In the genomic region with DNA sequence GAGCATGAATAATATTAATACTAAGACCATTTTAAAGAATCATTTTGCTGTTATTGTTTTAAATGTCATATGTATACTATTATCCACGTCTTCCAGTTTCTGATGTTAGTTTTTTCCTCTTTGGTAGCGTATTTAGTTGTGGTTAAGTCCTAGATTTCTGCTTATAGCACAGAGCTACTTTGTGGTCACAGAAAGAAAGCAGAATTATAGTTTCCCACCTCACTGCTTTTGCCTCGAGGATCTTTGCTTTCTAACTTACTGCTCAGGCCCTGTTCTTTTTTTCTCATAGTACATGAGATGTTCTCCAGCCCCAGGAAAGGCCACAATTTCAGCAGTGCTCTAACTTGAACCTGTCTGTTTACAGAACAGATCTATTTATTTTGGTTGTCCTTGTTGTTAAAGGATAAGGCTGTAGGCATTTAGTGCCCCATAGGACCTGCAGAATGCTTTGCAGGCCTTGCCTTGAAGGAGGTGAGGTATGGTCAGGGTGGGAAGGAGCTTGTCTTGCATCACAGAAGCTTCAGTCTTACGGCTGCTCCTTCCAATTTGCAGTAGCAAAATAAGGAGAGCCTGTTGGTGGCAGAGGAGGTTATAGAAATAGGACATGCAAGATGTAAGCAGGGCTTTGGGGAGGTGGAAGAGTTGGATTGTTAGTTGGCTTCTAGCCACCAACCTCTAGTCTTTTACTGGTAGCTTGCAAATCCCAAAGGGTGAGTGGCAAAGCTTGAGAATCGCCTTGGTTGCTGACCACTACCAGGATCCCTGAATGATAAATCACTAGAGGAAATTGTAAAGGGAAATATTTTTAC, we compare ENCODE assay signal across 14 cellular contexts.
DNase-seq lines count a peak whose midpoint lies in the region; ATAC-seq and TF ChIP-seq lines count a peak whose summit lies in the region.
"Had no signal": no experiment of that assay in that cellular context is flagged by ENCODE, and none has a peak within 500 bp of the region (broad histone marks: within the 10 kb centered on the region; RNA-seq: fewer than 3 reads in every experiment).

No MANE protein-coding gene starts in this region.

- no peaks in the 10 kb centered on the region for H3K9me3 ChIP-seq in Caco-2
- H3K9me3 ChIP-seq in Karpas-422 (ENCODE audit: low read length): no peaks in the 10 kb centered on the region
- no peaks in the 10 kb centered on the region for H3K9me3 ChIP-seq in neural progenitor cell (ENCODE audit: low read depth)
- H3K9me3 ChIP-seq in SK-N-SH: no peaks in the 10 kb centered on the region

- no peak for TF ChIP-seq EP300 in SK-N-SH (IDR thresholded peaks at IDR 0.05; ENCODE audit: borderline replicate concordance in 1 of 2, low read depth in 1 of 2, low read length in 1 of 2)

- H3K79me2 ChIP-seq in Karpas-422 (ENCODE audit: low read length) (peaks cover 93% of the 10 kb centered on the region), neural progenitor cell (ENCODE audit: low read depth) (peaks cover 10% of the 10 kb centered on the region), SK-N-SH (ENCODE audit: insufficient read depth) (peaks cover 58% of the 10 kb centered on the region; the same call in 1 of the 2 replicates)

- H3K4me1 ChIP-seq in Caco-2 (peaks cover 52% of the 10 kb centered on the region), Karpas-422 (ENCODE audit: low read length) (peaks cover 96% of the 10 kb centered on the region), neural progenitor cell (peaks cover 61% of the 10 kb centered on the region), SK-N-SH (ENCODE audit: control insufficient read depth in 1 of 2, insufficient read depth in 2 of 2, low read depth in 1 of 2, low read length in 1 of 2) (peaks cover 25 to 59% of the 10 kb centered on the region in 2 experiments)

- TF ChIP-seq CTCF in Caco-2 (IDR thresholded peaks at IDR 0.05; ENCODE audit: insufficient read depth in 1 of 2, low read depth in 1 of 2, low read length in 1 of 2, severe bottlenecking in 1 of 2, unreplicated experiment in 1 of 2) (no peak), neural progenitor cell (IDR thresholded peaks at IDR 0.05) (no peak), SK-N-SH (IDR thresholded peaks at IDR 0.05) (no peak)

- peak; percentile 47 for ATAC-seq in GM21367 (IDR thresholded peaks at IDR 0.05; ENCODE audit: unreplicated experiment)
- ATAC-seq: activated CD8-positive, alpha-beta memory T cell treated with anti-CD3 and anti-CD28 coated beads, Interleukin-2, amount 10 ng/mL, durations not matched to agents 7 days and 5 days; T-helper 17 cell had no signal

- H3K4me3 ChIP-seq in Caco-2 (ENCODE audit: low read depth, low read length): no peak overlapping the region
- H3K4me3 ChIP-seq in Karpas-422 (ENCODE audit: low read length): peak overlapping the region; percentile 42; the same call in 1 of the 2 replicates
- H3K4me3 ChIP-seq in neural progenitor cell: no peak overlapping the region
- no peak overlapping the region for H3K4me3 ChIP-seq in SK-N-SH (ENCODE audit: low read depth in 2 of 2, low read length in 1 of 2)

- no peak overlapping the region for H2AFZ ChIP-seq in Karpas-422 (ENCODE audit: low read length)
- H2AFZ ChIP-seq in neural progenitor cell (replicated peaks): no peak overlapping the region
- no peak overlapping the region for H2AFZ ChIP-seq in SK-N-SH (ENCODE audit: low read depth)

- H3K9me3 Mint-ChIP-seq in Caco-2 (ENCODE audit: unreplicated experiment): no peaks in the 10 kb centered on the region
- no peaks in the 10 kb centered on the region for H3K9me3 Mint-ChIP-seq in neural progenitor cell

- peak overlapping the region; percentile 56; the same call in 1 of the 2 replicates for H3K9ac ChIP-seq in Karpas-422 (ENCODE audit: low read length)
- H3K9ac ChIP-seq in neural progenitor cell: no peak overlapping the region
- H3K9ac ChIP-seq in SK-N-SH: no peak overlapping the region

- intact Hi-C loops in Caco-2 (cut with micrococcal nuclease; ENCODE audit: unreplicated experiment): no loop called here

- H4K20me1 ChIP-seq in Karpas-422 (ENCODE audit: insufficient read depth, low read depth, low read length): peaks cover 3% of the 10 kb centered on the region; the same call in 1 of the 2 replicates
- peaks cover 36% of the 10 kb centered on the region for H4K20me1 ChIP-seq in neural progenitor cell (ENCODE audit: low read depth)
- H4K20me1 ChIP-seq in SK-N-SH (ENCODE audit: insufficient read depth): peaks cover 64% of the 10 kb centered on the region

- no peaks in the 10 kb centered on the region for H3K9me2 ChIP-seq in Karpas-422 (replicated peaks; ENCODE audit: insufficient read depth, low read length)
- no peaks in the 10 kb centered on the region for H3K9me2 ChIP-seq in SK-N-SH

- 96% methylated on average over 5 of the region's 5 CpGs for WGBS in SK-N-SH (ENCODE audit: low lambda C conversion rate)

- H3K4me1 Mint-ChIP-seq in Caco-2 (ENCODE audit: low read depth, unreplicated experiment) (peaks cover 24% of the 10 kb centered on the region), neural progenitor cell (peaks cover 14% of the 10 kb centered on the region)

- H3K27me3 ChIP-seq in Caco-2 (replicated peaks; ENCODE audit: control insufficient read depth, insufficient read depth, low read length): no peaks in the 10 kb centered on the region
- H3K27me3 ChIP-seq in Karpas-422 (ENCODE audit: low read length): no peaks in the 10 kb centered on the region
- no peaks in the 10 kb centered on the region for H3K27me3 ChIP-seq in neural progenitor cell
- no peaks in the 10 kb centered on the region for H3K27me3 ChIP-seq in SK-N-SH (ENCODE audit: insufficient read depth)

- H3K4me3 Mint-ChIP-seq in Caco-2 (ENCODE audit: unreplicated experiment) (no peak overlapping the region), neural progenitor cell (no peak overlapping the region)
- H3K4me3 Mint-ChIP-seq: activated CD8-positive, alpha-beta memory T cell treated with anti-CD3 and anti-CD28 coated beads, Interleukin-2, amount 10 ng/mL, durations not matched to agents 7 days and 5 days; T-helper 17 cell had no signal

- H3K27me3 Mint-ChIP-seq in Caco-2 (ENCODE audit: insufficient read depth, unreplicated experiment): no peaks in the 10 kb centered on the region
- peaks cover 5% of the 10 kb centered on the region for H3K27me3 Mint-ChIP-seq in neural progenitor cell (ENCODE audit: insufficient read depth, low read depth)
- H3K27me3 Mint-ChIP-seq: activated CD8-positive, alpha-beta memory T cell treated with anti-CD3 and anti-CD28 coated beads, Interleukin-2, amount 10 ng/mL, durations not matched to agents 7 days and 5 days; T-helper 17 cell had no signal

- H3K27ac ChIP-seq in Karpas-422 (ENCODE audit: low read length) (peak overlapping the region; percentile 73), neural progenitor cell (no peak overlapping the region), SK-N-SH (ENCODE audit: low read depth in 2 of 2, low read length in 1 of 2) (no peak overlapping the region)

- CTCF ChIA-PET in Caco-2 (lab: Charles Lee) (no interaction called here), SK-N-SH (lab: Yijun Ruan, JAX) (interaction anchor here (1.1 to 1.4 kb wide), 2 partner anchors 11 to 307 kb away, joined by 3 to 4 read pairs; no protein-coding TSS in a partner anchor)

- POLR2A ChIA-PET in Caco-2 (lab: Charles Lee): no interaction called here
- POLR2A ChIA-PET in SK-N-SH (lab: Yijun Ruan, JAX): no interaction called here

- no peaks in the 10 kb centered on the region for H3K36me3 ChIP-seq in Caco-2 (ENCODE audit: control insufficient read depth, insufficient read depth, low read length)
- H3K36me3 ChIP-seq in Karpas-422 (ENCODE audit: insufficient read depth, low read length): peaks cover 6% of the 10 kb centered on the region; the same call in 1 of the 2 replicates
- H3K36me3 ChIP-seq in neural progenitor cell: no peaks in the 10 kb centered on the region
- peaks cover 10 to 12% of the 10 kb centered on the region in 2 experiments for H3K36me3 ChIP-seq in SK-N-SH (replicated peaks in 1 of 2; ENCODE audit: control insufficient read depth in 1 of 2, insufficient read depth in 2 of 2, low read length in 1 of 2)

- peaks cover 6% of the 10 kb centered on the region for H3K36me3 Mint-ChIP-seq in Caco-2 (ENCODE audit: insufficient read depth, unreplicated experiment)
- no peaks in the 10 kb centered on the region for H3K36me3 Mint-ChIP-seq in neural progenitor cell

- H3K4me2 ChIP-seq in Karpas-422 (ENCODE audit: low read depth, low read length, poor library complexity, severe bottlenecking) (peak overlapping the region; percentile 68), neural progenitor cell (no peak overlapping the region), SK-N-SH (no peak overlapping the region)

- no TSS peak for BruUV-seq in Caco-2 (replicated peaks; lab: Mats Ljungman, UMichigan)

- H3F3A ChIP-seq in neural progenitor cell (ENCODE audit: low read depth) (peaks cover 34% of the 10 kb centered on the region), SK-N-SH (replicated peaks; ENCODE audit: insufficient read depth) (peaks cover 18% of the 10 kb centered on the region)

- no peak for TF ChIP-seq RAD21 in SK-N-SH (IDR thresholded peaks at IDR 0.05; ENCODE audit: low read length)

- peak overlapping the region; percentile 56 for H3K27ac Mint-ChIP-seq in Caco-2 (ENCODE audit: unreplicated experiment)
- H3K27ac Mint-ChIP-seq in neural progenitor cell: no peak overlapping the region
- H3K27ac Mint-ChIP-seq: activated CD8-positive, alpha-beta memory T cell treated with anti-CD3 and anti-CD28 coated beads, Interleukin-2, amount 10 ng/mL, durations not matched to agents 7 days and 5 days; T-helper 17 cell had no signal

- DNase-seq in Caco-2 (no peak), Karpas-422 (peak; percentile 56), fibroblast of peridontal ligament (ENCODE audit: extremely low read depth) (peak; percentile 51), neural progenitor cell (ENCODE audit: low spot score) (no peak), SK-N-SH (no peak), HCEC 1CT (no peak)
- DNase-seq in NK-92 treated with Interleukin-12 subunit alpha and Interleukin-12 subunit beta, amount 100 ng/mL, for 24 hours (lab: John Stamatoyannopoulos, UW): no peak
- DNase-seq: activated CD8-positive, alpha-beta memory T cell treated with anti-CD3 and anti-CD28 coated beads, Interleukin-2, amount 10 ng/mL, durations not matched to agents 7 days and 5 days; AML-193; GOT3; KG1; NCI-H2107; T-helper 17 cell had no signal

TF ChIP-seq in SK-N-SH, 30 proteins besides CTCF, POLR2A, EP300 and RAD21 (continues in another document):
- no peak for TF ChIP-seq TAF1 (IDR thresholded peaks at IDR 0.05; ENCODE audit: borderline replicate concordance, low read depth, low read length)
- no peak for TF ChIP-seq RXRA (IDR thresholded peaks at IDR 0.05; ENCODE audit: borderline replicate concordance, low read depth)
- TF ChIP-seq GABPA (IDR thresholded peaks at IDR 0.05; ENCODE audit: low read depth): no peak
- TF ChIP-seq TCF12 (IDR thresholded peaks at IDR 0.05): no peak
- TF ChIP-seq MEF2A (IDR thresholded peaks at IDR 0.05; ENCODE audit: borderline replicate concordance, low read depth): no peak

Comparison
In these comparisons a context has a peak if more than half of its experiments do, and no peak if none do; other contexts are left out.
1. DNase-seq: peak in Karpas-422 (single experiment) and fibroblast of peridontal ligament (single experiment); none in Caco-2 (0 of 2), neural progenitor cell (single experiment), NK-92 treated with Interleukin-12 subunit alpha and Interleukin-12 subunit beta, amount 100 ng/mL, for 24 hours (single experiment), SK-N-SH (single experiment) and HCEC 1CT (single experiment).